Comparison of ENCODE assay signal across 1 cellular context in genomic region chr1:109392788-109393580, GRCh38.
TF ChIP-seq lines count a peak whose summit lies in the region.

No MANE protein-coding gene starts in this region.

TF ChIP-seq in K562, 482 proteins besides CTCF, POLR2A, EP300 and RAD21 (continued from another document and continues in another):
- TF ChIP-seq ZBTB34 (CRISPR knock-in tag; IDR thresholded peaks at IDR 0.05): no peak
- no peak for TF ChIP-seq ZBED1 (IDR thresholded peaks at IDR 0.05)
- TF ChIP-seq TFAP4 (CRISPR knock-in tag; IDR thresholded peaks at IDR 0.05; ENCODE audit: borderline replicate concordance): peak; percentile 23; the same call in 1 of the 2 replicates
- no peak for TF ChIP-seq ZNF699 (CRISPR knock-in tag; IDR thresholded peaks at IDR 0.05; ENCODE audit: insufficient replicate concordance)
- no peak for TF ChIP-seq DDX20 (tag; IDR thresholded peaks at IDR 0.05; ENCODE audit: low read depth)
- TF ChIP-seq ZNF395 (CRISPR knock-in tag; IDR thresholded peaks at IDR 0.05): 0 out of 2 replicates have a peak, but pooled peaks have one; percentile 46
- no peak for TF ChIP-seq ZNF197 (CRISPR knock-in tag; IDR thresholded peaks at IDR 0.05; ENCODE audit: low read depth)
- TF ChIP-seq ZNF324 (CRISPR knock-in tag; IDR thresholded peaks at IDR 0.05): no peak
- TF ChIP-seq PKNOX1 (IDR thresholded peaks at IDR 0.05): peak; percentile 89
- no peak for TF ChIP-seq TCF7L2 (IDR thresholded peaks at IDR 0.05; ENCODE audit: low read depth, low read length)
- 0 out of 2 replicates have a peak, but pooled peaks have one; percentile 25 for TF ChIP-seq SMARCA4 (IDR thresholded peaks at IDR 0.05)
- no peak; the same call in 1 of the 2 replicates for TF ChIP-seq SOX6 (IDR thresholded peaks at IDR 0.05)
- TF ChIP-seq STAT5A (IDR thresholded peaks at IDR 0.05; ENCODE audit: borderline replicate concordance, low read length): no peak
- TF ChIP-seq CEBPZ (IDR thresholded peaks at IDR 0.05; ENCODE audit: borderline replicate concordance, low read depth, low read length): no peak
- peak; percentile 16; the same call in 1 of the 2 replicates for TF ChIP-seq GATAD2A (IDR thresholded peaks at IDR 0.05)
- TF ChIP-seq, protein P1, sequence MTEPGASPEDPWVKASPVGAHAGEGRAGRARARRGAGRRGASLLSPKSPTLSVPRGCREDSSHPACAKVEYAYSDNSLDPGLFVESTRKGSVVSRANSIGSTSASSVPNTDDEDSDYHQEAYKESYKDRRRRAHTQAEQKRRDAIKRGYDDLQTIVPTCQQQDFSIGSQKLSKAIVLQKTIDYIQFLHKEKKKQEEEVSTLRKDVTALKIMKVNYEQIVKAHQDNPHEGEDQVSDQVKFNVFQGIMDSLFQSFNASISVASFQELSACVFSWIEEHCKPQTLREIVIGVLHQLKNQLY (CRISPR knock-in tag; conservative IDR thresholded peaks at IDR 0.05): no peak
- no peak for TF ChIP-seq MAX (CRISPR knock-in tag; IDR thresholded peaks at IDR 0.05)
- no peak for TF ChIP-seq GATA2 (CRISPR knock-in tag; IDR thresholded peaks at IDR 0.05)
- no peak for TF ChIP-seq ZNF23 (CRISPR knock-in tag; IDR thresholded peaks at IDR 0.05)
- no peak for TF ChIP-seq HDAC6 (IDR thresholded peaks at IDR 0.05; ENCODE audit: low read depth, low read length)
- TF ChIP-seq PTRF (tag; IDR thresholded peaks at IDR 0.05): no peak
- no peak for TF ChIP-seq PHF21A (IDR thresholded peaks at IDR 0.05; ENCODE audit: borderline replicate concordance, low read depth)
- TF ChIP-seq TCF7 (IDR thresholded peaks at IDR 0.05; ENCODE audit: borderline replicate concordance): no peak
- no peak for TF ChIP-seq TAL1 (IDR thresholded peaks at IDR 0.05)
- no peak for TF ChIP-seq E2F5 (CRISPR knock-in tag; IDR thresholded peaks at IDR 0.05)
- TF ChIP-seq, protein P2, sequence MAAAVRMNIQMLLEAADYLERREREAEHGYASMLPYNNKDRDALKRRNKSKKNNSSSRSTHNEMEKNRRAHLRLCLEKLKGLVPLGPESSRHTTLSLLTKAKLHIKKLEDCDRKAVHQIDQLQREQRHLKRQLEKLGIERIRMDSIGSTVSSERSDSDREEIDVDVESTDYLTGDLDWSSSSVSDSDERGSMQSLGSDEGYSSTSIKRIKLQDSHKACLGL (CRISPR knock-in tag; IDR thresholded peaks at IDR 0.05; ENCODE audit: borderline replicate concordance, poor library complexity, severe bottlenecking): no peak
- TF ChIP-seq ZFPM2 (CRISPR knock-in tag; IDR thresholded peaks at IDR 0.05): no peak
- no peak for TF ChIP-seq ILF3 (IDR thresholded peaks at IDR 0.05; ENCODE audit: borderline replicate concordance)
- TF ChIP-seq ETV1 (tag; conservative IDR thresholded peaks at IDR 0.05; ENCODE audit: low read depth): peak; percentile 73
- TF ChIP-seq ZNF282 (CRISPR knock-in tag; IDR thresholded peaks at IDR 0.05): no peak
- TF ChIP-seq RBFOX2 (IDR thresholded peaks at IDR 0.05; ENCODE audit: low read depth, low read length): peak; percentile 61
- TF ChIP-seq CEBPB (tag; IDR thresholded peaks at IDR 0.05): no peak
- no peak for TF ChIP-seq OTX1 (CRISPR knock-in tag; IDR thresholded peaks at IDR 0.05)
- no peak for TF ChIP-seq GABPB2 (CRISPR knock-in tag; conservative IDR thresholded peaks at IDR 0.05)
- TF ChIP-seq SRSF7 (optimal IDR thresholded peaks at IDR 0.05; ENCODE audit: low read depth, low read length): no peak
- no peak for TF ChIP-seq KAT7 (CRISPR knock-in tag; IDR thresholded peaks at IDR 0.05; ENCODE audit: borderline replicate concordance)
- peak; percentile 62 for TF ChIP-seq POLR2B (IDR thresholded peaks at IDR 0.05; ENCODE audit: low read depth, partially characterized antibody)
- TF ChIP-seq, protein P3, sequence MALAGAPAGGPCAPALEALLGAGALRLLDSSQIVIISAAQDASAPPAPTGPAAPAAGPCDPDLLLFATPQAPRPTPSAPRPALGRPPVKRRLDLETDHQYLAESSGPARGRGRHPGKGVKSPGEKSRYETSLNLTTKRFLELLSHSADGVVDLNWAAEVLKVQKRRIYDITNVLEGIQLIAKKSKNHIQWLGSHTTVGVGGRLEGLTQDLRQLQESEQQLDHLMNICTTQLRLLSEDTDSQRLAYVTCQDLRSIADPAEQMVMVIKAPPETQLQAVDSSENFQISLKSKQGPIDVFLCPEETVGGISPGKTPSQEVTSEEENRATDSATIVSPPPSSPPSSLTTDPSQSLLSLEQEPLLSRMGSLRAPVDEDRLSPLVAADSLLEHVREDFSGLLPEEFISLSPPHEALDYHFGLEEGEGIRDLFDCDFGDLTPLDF (CRISPR knock-in tag; IDR thresholded peaks at IDR 0.05): peak; percentile 10; the same call in 1 of the 2 replicates
- peak; percentile 8 for TF ChIP-seq JUND (IDR thresholded peaks at IDR 0.05; ENCODE audit: borderline replicate concordance, low read depth, low read length)
- TF ChIP-seq JUND (tag; IDR thresholded peaks at IDR 0.05; ENCODE audit: borderline replicate concordance, low read depth, low read length): peak; percentile 51; the same call in 2 of the 3 replicates
- no peak for TF ChIP-seq BCL6 (CRISPR knock-in tag; IDR thresholded peaks at IDR 0.05)
- TF ChIP-seq SNIP1 (IDR thresholded peaks at IDR 0.05; ENCODE audit: low read depth): no peak
- TF ChIP-seq NCOR1 (IDR thresholded peaks at IDR 0.05): 0 out of 2 replicates have a peak, but pooled peaks have one; percentile 3
- peak; percentile 89 for TF ChIP-seq ELF1 (tag; IDR thresholded peaks at IDR 0.05)
- TF ChIP-seq NONO (IDR thresholded peaks at IDR 0.05; ENCODE audit: low read depth in 2 of 2, low read length in 1 of 2): no peak
- no peak for TF ChIP-seq RFX7 (CRISPR knock-in tag; IDR thresholded peaks at IDR 0.05)
- no peak for TF ChIP-seq ATF2 (CRISPR knock-in tag; IDR thresholded peaks at IDR 0.05)
- TF ChIP-seq ZFX (CRISPR knock-in tag; IDR thresholded peaks at IDR 0.05): no peak
- TF ChIP-seq PCBP2 (IDR thresholded peaks at IDR 0.05; ENCODE audit: low read depth, low read length, poor library complexity, severe bottlenecking): no peak
- TF ChIP-seq ZBTB9 (CRISPR knock-in tag; IDR thresholded peaks at IDR 0.05): no peak
- TF ChIP-seq KHSRP (IDR thresholded peaks at IDR 0.05): no peak
- TF ChIP-seq ZNF76 (CRISPR knock-in tag; IDR thresholded peaks at IDR 0.05; ENCODE audit: borderline replicate concordance): no peak
- no peak for TF ChIP-seq CEBPG (CRISPR knock-in tag; IDR thresholded peaks at IDR 0.05)
- no peak for TF ChIP-seq CEBPG (tag; conservative IDR thresholded peaks at IDR 0.05 in 1 of 2, IDR thresholded peaks at IDR 0.05 in 1 of 2)
- TF ChIP-seq PTTG1 (tag; IDR thresholded peaks at IDR 0.05; ENCODE audit: low read depth): no peak
- no peak for TF ChIP-seq ZNF449 (CRISPR knock-in tag; IDR thresholded peaks at IDR 0.05)
